In genomic region chr17:36542755-36543154, GRCh38 we compare ENCODE assay signal across 23 cellular contexts. TPM values are rescaled to one million over a fixed set of nuclear protein-coding genes. Genes with fewer than 3 reads are reported as not detected.
DNase-seq lines count a peak whose midpoint lies in the region; ATAC-seq and TF ChIP-seq lines count a peak whose summit lies in the region.
"Had no signal": no experiment of that assay in that cellular context is flagged by ENCODE, and none has a peak within 500 bp of the region (broad histone marks: within the 10 kb centered on the region; RNA-seq: fewer than 3 reads in every experiment).

No MANE protein-coding gene starts in this region.

- H3K9me3 ChIP-seq in breast epithelium, result no peaks in the 10 kb centered on the region
- H3K9me3 ChIP-seq in suprapubic skin, result no peaks in the 10 kb centered on the region
- H3K9me3 ChIP-seq: heart right ventricle, pancreas, SK-N-SH, uterus had no signal

- no peaks in the 10 kb centered on the region for H3K27me3 Mint-ChIP-seq in MCF 10A (ENCODE audit: insufficient read depth, unreplicated experiment)
- peaks cover 7% of the 10 kb centered on the region for H3K27me3 Mint-ChIP-seq in HFFc6 (ENCODE audit: insufficient read depth)
- no peaks in the 10 kb centered on the region for H3K27me3 Mint-ChIP-seq in activated T-helper 17 cell treated with anti-CD3 and anti-CD28 coated beads, Interleukin-2, amount 50 U/mL, for 72 hours
- H3K27me3 Mint-ChIP-seq: activated B cell treated with CpG ODN at 0.5 μM for 24 hours; CD4-positive, alpha-beta memory T cell; naive B cell had no signal

- no TSS peak for BruUV-seq in MCF 10A (replicated peaks; lab: Mats Ljungman, UMichigan)

- H3K4me3 Mint-ChIP-seq in MCF 10A (ENCODE audit: unreplicated experiment), result peak overlapping the region; percentile 96
- H3K4me3 Mint-ChIP-seq in HFFc6, result peak overlapping the region; percentile 99; the same call in 1 of the 2 replicates
- H3K4me3 Mint-ChIP-seq in activated T-helper 17 cell treated with anti-CD3 and anti-CD28 coated beads, Interleukin-2, amount 50 U/mL, for 72 hours, result peak overlapping the region; percentile 96
- H3K4me3 Mint-ChIP-seq in stimulated activated effector memory CD8-positive, alpha-beta T cell treated with anti-CD3 and anti-CD28 coated beads, Interleukin-12 subunit alpha, Interleukin-12 subunit beta, amount 100 ng/mL, for 72 hours, result peak overlapping the region; percentile 98

- H3K4me1 ChIP-seq in breast epithelium (peaks cover 3 to 26% of the 10 kb centered on the region in 2 donors), suprapubic skin (peaks cover 28% of the 10 kb centered on the region)

- DNase-seq in MCF 10A (ENCODE audit: unreplicated experiment) (no peak), breast epithelium (ENCODE audit: low spot score in 2 of 2) (no peak), HFFc6 (no peak), suprapubic skin (ENCODE audit: low spot score in 2 of 2) (no peak), dermis blood vessel endothelial cell (no peak)
- no peak for DNase-seq in stimulated activated effector memory CD8-positive, alpha-beta T cell treated with anti-CD3 and anti-CD28 coated beads, Interleukin-12 subunit alpha, Interleukin-12 subunit beta, amount 100 ng/mL, for 72 hours (ENCODE audit: low spot score in 2 of 2)
- DNase-seq: activated B cell treated with CpG ODN at 0.5 μM for 24 hours; amygdala; caudate nucleus; CD4-positive, alpha-beta memory T cell; dorsolateral prefrontal cortex; HCEC 1CT; heart right ventricle; naive B cell; NCI-H1694; NCI-H2171; NCI-H526; pancreas; RPMI8226; SK-N-SH; T-helper 9 cell; uterus had no signal

- no peak overlapping the region for H3K27ac Mint-ChIP-seq in MCF 10A (ENCODE audit: low read depth, unreplicated experiment)
- no peak overlapping the region for H3K27ac Mint-ChIP-seq in HFFc6
- H3K27ac Mint-ChIP-seq in activated T-helper 17 cell treated with anti-CD3 and anti-CD28 coated beads, Interleukin-2, amount 50 U/mL, for 72 hours, result no peak overlapping the region
- H3K27ac Mint-ChIP-seq in stimulated activated effector memory CD8-positive, alpha-beta T cell treated with anti-CD3 and anti-CD28 coated beads, Interleukin-12 subunit alpha, Interleukin-12 subunit beta, amount 100 ng/mL, for 72 hours, result no peak overlapping the region
- H3K27ac Mint-ChIP-seq: activated B cell treated with CpG ODN at 0.5 μM for 24 hours had no signal

- TF ChIP-seq CTCF in MCF 10A (IDR thresholded peaks at IDR 0.05; ENCODE audit: unreplicated experiment) (no peak), breast epithelium (IDR thresholded peaks at IDR 0.05) (no peak), HFFc6 (IDR thresholded peaks at IDR 0.05) (no peak), suprapubic skin (IDR thresholded peaks at IDR 0.05) (no peak)

- 92% methylated on average over 15 of the region's 15 CpGs for WGBS in suprapubic skin

- H3K36me3 ChIP-seq in breast epithelium (no peaks in the 10 kb centered on the region), suprapubic skin (peaks cover 8% of the 10 kb centered on the region)
- H3K36me3 ChIP-seq: pancreas, uterus had no signal

- POLR2A ChIA-PET in MCF 10A (lab: Yijun Ruan, JAX), result interaction anchor here (0.7 to 8.0 kb wide), 4 partner anchors 7 to 525 kb away, joined by 3 to 266 read pairs (median 34); partner anchors contain the start of genes MRM1, MYO19 and PIGW

- CTCF ChIA-PET in MCF 10A (lab: Yijun Ruan, JAX), result interaction anchor here (0.8 to 2.2 kb wide), 3 partner anchors 8 to 59 kb away, joined by 3 to 11 read pairs (median 4); partner anchors contain the start of genes MRM1, MYO19 and PIGW

- H3K27me3 ChIP-seq in breast epithelium, result no peaks in the 10 kb centered on the region
- H3K27me3 ChIP-seq in suprapubic skin, result no peaks in the 10 kb centered on the region
- H3K27me3 ChIP-seq: dorsolateral prefrontal cortex, heart right ventricle, pancreas, uterus had no signal

- H3K27ac ChIP-seq in breast epithelium, result no peak overlapping the region
- no peak overlapping the region for H3K27ac ChIP-seq in suprapubic skin
- H3K27ac ChIP-seq: uterus had no signal

- H3K4me1 Mint-ChIP-seq in MCF 10A (ENCODE audit: insufficient read depth, unreplicated experiment) (peaks cover 3% of the 10 kb centered on the region), HFFc6 (ENCODE audit: low read depth) (peaks cover 11% of the 10 kb centered on the region)
- peaks cover 9% of the 10 kb centered on the region for H3K4me1 Mint-ChIP-seq in activated T-helper 17 cell treated with anti-CD3 and anti-CD28 coated beads, Interleukin-2, amount 50 U/mL, for 72 hours
- peaks cover 19% of the 10 kb centered on the region for H3K4me1 Mint-ChIP-seq in stimulated activated effector memory CD8-positive, alpha-beta T cell treated with anti-CD3 and anti-CD28 coated beads, Interleukin-12 subunit alpha, Interleukin-12 subunit beta, amount 100 ng/mL, for 72 hours

- ATAC-seq in activated T-helper 17 cell treated with anti-CD3 and anti-CD28 coated beads, Interleukin-2, amount 50 U/mL, for 72 hours (replicated peaks), result no peak
- ATAC-seq in stimulated activated effector memory CD8-positive, alpha-beta T cell treated with anti-CD3 and anti-CD28 coated beads, Interleukin-12 subunit alpha, Interleukin-12 subunit beta, amount 100 ng/mL, for 72 hours, result no peak
- ATAC-seq: heart right ventricle, pancreas had no signal

- H3K9me3 Mint-ChIP-seq in MCF 10A (ENCODE audit: unreplicated experiment) (no peaks in the 10 kb centered on the region), HFFc6 (no peaks in the 10 kb centered on the region)
- no peaks in the 10 kb centered on the region for H3K9me3 Mint-ChIP-seq in activated T-helper 17 cell treated with anti-CD3 and anti-CD28 coated beads, Interleukin-2, amount 50 U/mL, for 72 hours
- H3K9me3 Mint-ChIP-seq in stimulated activated effector memory CD8-positive, alpha-beta T cell treated with anti-CD3 and anti-CD28 coated beads, Interleukin-12 subunit alpha, Interleukin-12 subunit beta, amount 100 ng/mL, for 72 hours, result no peaks in the 10 kb centered on the region
- H3K9me3 Mint-ChIP-seq: activated B cell treated with CpG ODN at 0.5 μM for 24 hours; CD4-positive, alpha-beta memory T cell; naive B cell had no signal

- TF ChIP-seq EP300 in suprapubic skin (IDR thresholded peaks at IDR 0.05), result no peak

- TF ChIP-seq POLR2A in breast epithelium (IDR thresholded peaks at IDR 0.05), result no peak
- TF ChIP-seq POLR2A in suprapubic skin (IDR thresholded peaks at IDR 0.05), result no peak

- intact Hi-C loops in MCF 10A (cut with micrococcal nuclease) (no loop called here), breast epithelium (cut with DNase I; ENCODE audit: low total_unique reads) (no loop called here)

- peaks cover 35% of the 10 kb centered on the region for H3K36me3 Mint-ChIP-seq in MCF 10A (ENCODE audit: insufficient read depth, unreplicated experiment)
- peaks cover 37% of the 10 kb centered on the region for H3K36me3 Mint-ChIP-seq in HFFc6 (ENCODE audit: low read depth)
- H3K36me3 Mint-ChIP-seq in activated T-helper 17 cell treated with anti-CD3 and anti-CD28 coated beads, Interleukin-2, amount 50 U/mL, for 72 hours (ENCODE audit: low read depth), result peaks cover 64% of the 10 kb centered on the region
- peaks cover 71% of the 10 kb centered on the region for H3K36me3 Mint-ChIP-seq in stimulated activated effector memory CD8-positive, alpha-beta T cell treated with anti-CD3 and anti-CD28 coated beads, Interleukin-12 subunit alpha, Interleukin-12 subunit beta, amount 100 ng/mL, for 72 hours

- H3K4me3 ChIP-seq in breast epithelium, result no peak overlapping the region
- H3K4me3 ChIP-seq in suprapubic skin, result no peak overlapping the region
- H3K4me3 ChIP-seq: uterus had no signal

RNA-seq across cellular contexts. Expression of gene GGNBP2, which starts 2.0 kb away (rescaled TPM):
- total RNA-seq in MCF 10A (2022) (88.7 and 91.5 TPM in 2 replicates), breast epithelium (10 to 100 TPM; 60.6 to 85.5 (median 84.0) TPM), suprapubic skin (10 to 100 TPM; 49.4 to 84.1 (median 57.1) TPM), dermis blood vessel endothelial cell (45.6 and 48.1 TPM in 2 replicates)
- total RNA-seq in HFFc6 (2021; fragmentation: NEBNext Ultra II Directional; extraction: Animal tissue kit (Norgen Biotek cat#: 25700)), result 10 to 100 TPM; 53.1 to 62.8 (median 54.2) TPM
- 10 to 100 TPM; 84.2 to 95.7 TPM for total RNA-seq in activated T-helper 17 cell treated with anti-CD3 and anti-CD28 coated beads, Interleukin-2, amount 50 U/mL, for 72 hours

RNA-seq across cellular contexts. Expression of gene PIGW, which starts 8.0 kb away (rescaled TPM):
- total RNA-seq in MCF 10A (2022), result 7.5 and 9.8 TPM in 2 replicates
- 1 to 10 TPM; 4.0 to 6.2 (median 5.1) TPM for total RNA-seq in breast epithelium
- total RNA-seq in HFFc6 (2021; fragmentation: NEBNext Ultra II Directional; extraction: Animal tissue kit (Norgen Biotek cat#: 25700)), result 10 to 100 TPM; 12.0 to 15.1 (median 12.5) TPM
- 10 to 100 TPM in 1 of 2 donors, 1 to 10 TPM in 1; 9.0 to 22.2 TPM for total RNA-seq in activated T-helper 17 cell treated with anti-CD3 and anti-CD28 coated beads, Interleukin-2, amount 50 U/mL, for 72 hours
- 10 to 100 TPM in 2 of 4 donors, 1 to 10 TPM in 2; 4.1 to 13.1 (median 9.0) TPM for total RNA-seq in suprapubic skin
- total RNA-seq in dermis blood vessel endothelial cell, result 3.9 and 14.6 TPM in 2 replicates

RNA-seq across cellular contexts. Expression of gene MYO19, which starts 8.1 kb away (rescaled TPM):
- 64.7 and 72.2 TPM in 2 replicates for total RNA-seq in MCF 10A (2022)
- 10 to 100 TPM; 28.6 to 86.9 (median 71.3) TPM for total RNA-seq in breast epithelium
- total RNA-seq in HFFc6 (2021; fragmentation: NEBNext Ultra II Directional; extraction: Animal tissue kit (Norgen Biotek cat#: 25700)), result 10 to 100 TPM; 32.4 to 45.9 (median 38.4) TPM
- total RNA-seq in activated T-helper 17 cell treated with anti-CD3 and anti-CD28 coated beads, Interleukin-2, amount 50 U/mL, for 72 hours, result 100 to 1,000 TPM in 1 of 2 donors, 10 to 100 TPM in 1; 98.8 to 171 TPM
- total RNA-seq in suprapubic skin, result 100 to 1,000 TPM; 134 to 366 (median 154) TPM
- 54.8 and 64.0 TPM in 2 replicates for total RNA-seq in dermis blood vessel endothelial cell

RNA-seq across cellular contexts. Expression of gene DHRS11, which starts 48.9 kb away (rescaled TPM):
- total RNA-seq in MCF 10A (2022) (11.8 and 14.7 TPM in 2 replicates), breast epithelium (10 to 100 TPM; 11.4 to 14.1 (median 11.5) TPM), suprapubic skin (10 to 100 TPM; 10.5 to 19.7 (median 16.9) TPM), dermis blood vessel endothelial cell (9.2 and 12.1 TPM in 2 replicates)
- 10 to 100 TPM in 4 of 6 experiments, 1 to 10 TPM in 2; 8.4 to 11.3 (median 10.6) TPM for total RNA-seq in HFFc6 (2021; fragmentation: NEBNext Ultra II Directional; extraction: Animal tissue kit (Norgen Biotek cat#: 25700))
- 1 to 10 TPM; 3.8 to 6.4 TPM for total RNA-seq in activated T-helper 17 cell treated with anti-CD3 and anti-CD28 coated beads, Interleukin-2, amount 50 U/mL, for 72 hours

RNA-seq across cellular contexts. Expression of gene ZNHIT3, which starts 56.3 kb away (rescaled TPM):
- total RNA-seq in MCF 10A (2022) (33.9 and 35.5 TPM in 2 replicates), breast epithelium (10 to 100 TPM; 19.0 to 33.7 (median 29.3) TPM), suprapubic skin (10 to 100 TPM; 19.7 to 34.5 (median 26.3) TPM), dermis blood vessel endothelial cell (20.8 and 32.5 TPM in 2 replicates)
- total RNA-seq in HFFc6 (2021; fragmentation: NEBNext Ultra II Directional; extraction: Animal tissue kit (Norgen Biotek cat#: 25700)), result 10 to 100 TPM; 26.7 to 32.2 (median 29.6) TPM
- total RNA-seq in activated T-helper 17 cell treated with anti-CD3 and anti-CD28 coated beads, Interleukin-2, amount 50 U/mL, for 72 hours, result 10 to 100 TPM; 47.9 to 57.6 TPM
